Comparison of ENCODE assay signal across 1 cellular context in the genomic region with DNA sequence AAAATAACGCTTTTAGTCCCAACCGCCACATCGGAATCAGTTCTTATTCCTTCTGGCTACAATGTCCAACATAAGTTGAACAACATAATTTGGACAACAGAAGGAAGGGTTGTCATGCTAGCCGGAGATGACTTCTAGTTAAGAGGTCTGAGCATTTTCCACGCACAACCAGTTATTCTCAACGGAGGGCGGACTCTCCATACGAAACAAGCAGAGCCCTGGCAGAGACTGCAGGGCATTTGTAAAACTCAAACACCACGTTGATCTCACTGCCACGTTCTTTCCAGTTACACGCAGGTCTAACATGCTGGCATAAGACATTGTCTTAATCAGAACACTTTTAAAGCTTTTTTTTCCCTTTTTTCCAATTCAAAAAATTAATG.
TF ChIP-seq lines count a peak whose summit lies in the region.

No MANE protein-coding gene starts in this region.

TF ChIP-seq in SK-N-SH treated with all-trans-retinoic acid at 6 μM for 48 hours, 23 proteins besides CTCF, POLR2A, EP300 and RAD21 (continued from another document):
- TF ChIP-seq, protein P1, sequence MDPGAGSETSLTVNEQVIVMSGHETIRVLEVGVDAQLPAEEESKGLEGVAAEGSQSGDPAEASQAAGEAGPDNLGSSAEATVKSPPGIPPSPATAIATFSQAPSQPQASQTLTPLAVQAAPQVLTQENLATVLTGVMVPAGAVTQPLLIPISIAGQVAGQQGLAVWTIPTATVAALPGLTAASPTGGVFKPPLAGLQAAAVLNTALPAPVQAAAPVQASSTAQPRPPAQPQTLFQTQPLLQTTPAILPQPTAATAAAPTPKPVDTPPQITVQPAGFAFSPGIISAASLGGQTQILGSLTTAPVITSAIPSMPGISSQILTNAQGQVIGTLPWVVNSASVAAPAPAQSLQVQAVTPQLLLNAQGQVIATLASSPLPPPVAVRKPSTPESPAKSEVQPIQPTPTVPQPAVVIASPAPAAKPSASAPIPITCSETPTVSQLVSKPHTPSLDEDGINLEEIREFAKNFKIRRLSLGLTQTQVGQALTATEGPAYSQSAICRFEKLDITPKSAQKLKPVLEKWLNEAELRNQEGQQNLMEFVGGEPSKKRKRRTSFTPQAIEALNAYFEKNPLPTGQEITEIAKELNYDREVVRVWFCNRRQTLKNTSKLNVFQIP (CRISPR knock-in tag; IDR thresholded peaks at IDR 0.05; ENCODE audit: borderline replicate concordance, low read depth): no peak
